In the genomic region with DNA sequence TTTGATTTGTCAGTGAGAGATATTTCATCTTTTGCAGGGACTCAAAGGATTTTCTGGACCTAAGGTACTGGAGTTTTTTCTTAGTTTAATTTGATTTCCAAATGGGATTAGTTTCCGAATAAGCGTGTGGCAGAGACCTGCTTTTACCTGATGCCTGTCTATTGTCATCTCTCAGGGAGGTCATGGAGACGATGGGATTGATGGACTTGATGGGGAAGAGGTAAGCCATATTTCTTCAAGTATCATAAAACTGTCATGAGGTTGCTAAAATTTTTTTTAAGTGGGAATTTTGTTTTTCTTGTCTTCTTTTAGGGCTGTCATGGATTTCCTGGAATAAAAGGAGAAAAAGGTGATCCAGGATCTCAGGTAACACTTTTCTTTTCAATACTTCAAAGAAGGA, we compare ENCODE assay signal across 23 cellular contexts.
DNase-seq lines count a peak whose midpoint lies in the region; ATAC-seq and TF ChIP-seq lines count a peak whose summit lies in the region.
"Had no signal": no experiment of that assay in that cellular context is flagged by ENCODE, and none has a peak within 500 bp of the region (broad histone marks: within the 10 kb centered on the region; RNA-seq: fewer than 3 reads in every experiment).

No MANE protein-coding gene starts in this region.

- CTCF ChIA-PET in HEK293T (lab: Yijun Ruan, JAX), result no interaction called here

- intact Hi-C loops in esophagus muscularis mucosa (cut with DNase I), result no loop called here

- H3K27me3 ChIP-seq in esophagus muscularis mucosa, result peaks cover 0 to 5% (median 0%) of the 10 kb centered on the region in 4 donors
- H3K27me3 ChIP-seq: BE2C, BLaER1 had no signal

- TF ChIP-seq POLR2A in esophagus muscularis mucosa (IDR thresholded peaks at IDR 0.05; ENCODE audit: low read depth), result no peak

- H3K36me3 ChIP-seq in esophagus muscularis mucosa, result no peaks in the 10 kb centered on the region
- H3K36me3 ChIP-seq: BE2C, BLaER1 had no signal

- H3K27ac ChIP-seq in esophagus muscularis mucosa (replicated peaks in 1 of 4), result no peak overlapping the region
- H3K27ac ChIP-seq: BLaER1 had no signal

- no peak overlapping the region for H3K27ac Mint-ChIP-seq in type B pancreatic cell
- H3K27ac Mint-ChIP-seq: CD14-positive monocyte; CD4-positive, alpha-beta memory T cell; CD4-positive, CD25-positive, alpha-beta regulatory T cell; CD8-positive, alpha-beta memory T cell had no signal

- H3K27me3 Mint-ChIP-seq in type B pancreatic cell, result peaks cover 3% of the 10 kb centered on the region

- POLR2A ChIA-PET in HEK293T (lab: Yijun Ruan, JAX), result no interaction called here

- no peaks in the 10 kb centered on the region for H3K4me1 ChIP-seq in esophagus muscularis mucosa
- H3K4me1 ChIP-seq: BLaER1 had no signal

- H3K9me3 Mint-ChIP-seq in type B pancreatic cell, result peaks cover 5% of the 10 kb centered on the region

- H3K4me3 ChIP-seq in esophagus muscularis mucosa, result no peak overlapping the region
- H3K4me3 ChIP-seq: BLaER1, GM12878 had no signal

- no peak for TF ChIP-seq EP300 in esophagus muscularis mucosa (IDR thresholded peaks at IDR 0.05)

- 66% methylated on average over 3 of the region's 3 CpGs for WGBS in esophagus muscularis mucosa

- H3K36me3 Mint-ChIP-seq in type B pancreatic cell, result no peaks in the 10 kb centered on the region
- H3K36me3 Mint-ChIP-seq: CD14-positive monocyte; CD4-positive, CD25-positive, alpha-beta regulatory T cell; CD8-positive, alpha-beta memory T cell had no signal

- DNase-seq in HEK293T (ENCODE audit: extremely low spot score) (no peak), esophagus muscularis mucosa (ENCODE audit: extremely low spot score) (peak; percentile 8), KG1 (lab: John Stamatoyannopoulos, UW) (no peak), type B pancreatic cell (ENCODE audit: extremely low spot score, unreplicated experiment) (no peak)
- DNase-seq: 8988T; ACHN; BE2C; C1 segment of cervical spinal cord; CD4-positive, alpha-beta memory T cell; CD4-positive, CD25-positive, alpha-beta regulatory T cell; CD8-positive, alpha-beta memory T cell; COR-L47; DMS 273 treated with DMSO at 0.1 percent for 48 hours; DMS153; DMS53; DMS79; DND-41; EL; GDM1 had no signal

- TF ChIP-seq CTCF in esophagus muscularis mucosa (IDR thresholded peaks at IDR 0.05) (no peak), type B pancreatic cell (conservative IDR thresholded peaks at IDR 0.05) (no peak)

- H3K9me3 ChIP-seq in esophagus muscularis mucosa, result no peaks in the 10 kb centered on the region

- no peak overlapping the region for H3K4me3 Mint-ChIP-seq in type B pancreatic cell
- H3K4me3 Mint-ChIP-seq: CD14-positive monocyte; CD4-positive, alpha-beta memory T cell; CD4-positive, CD25-positive, alpha-beta regulatory T cell; CD8-positive, alpha-beta memory T cell had no signal

- no peak for ATAC-seq in HG03460 (IDR thresholded peaks at IDR 0.05; ENCODE audit: unreplicated experiment)
- ATAC-seq: GM12878 had no signal

- no peaks in the 10 kb centered on the region for H3K4me1 Mint-ChIP-seq in type B pancreatic cell (ENCODE audit: unreplicated experiment)
- H3K4me1 Mint-ChIP-seq: CD14-positive monocyte; CD4-positive, alpha-beta memory T cell; CD4-positive, CD25-positive, alpha-beta regulatory T cell; CD8-positive, alpha-beta memory T cell had no signal

TF ChIP-seq in HEK293T, 16 proteins besides CTCF, POLR2A, EP300 and RAD21:
- TF ChIP-seq L3MBTL2 (conservative IDR thresholded peaks at IDR 0.05) (no peak), FOXM1 (IDR thresholded peaks at IDR 0.05; ENCODE audit: borderline replicate concordance) (no peak), NFRKB (IDR thresholded peaks at IDR 0.05) (no peak), ARNT (IDR thresholded peaks at IDR 0.05) (no peak), BHLHE40 (IDR thresholded peaks at IDR 0.05; ENCODE audit: borderline replicate concordance) (no peak), HDGF (IDR thresholded peaks at IDR 0.05; ENCODE audit: borderline replicate concordance) (no peak)
- TF ChIP-seq, protein P1, sequence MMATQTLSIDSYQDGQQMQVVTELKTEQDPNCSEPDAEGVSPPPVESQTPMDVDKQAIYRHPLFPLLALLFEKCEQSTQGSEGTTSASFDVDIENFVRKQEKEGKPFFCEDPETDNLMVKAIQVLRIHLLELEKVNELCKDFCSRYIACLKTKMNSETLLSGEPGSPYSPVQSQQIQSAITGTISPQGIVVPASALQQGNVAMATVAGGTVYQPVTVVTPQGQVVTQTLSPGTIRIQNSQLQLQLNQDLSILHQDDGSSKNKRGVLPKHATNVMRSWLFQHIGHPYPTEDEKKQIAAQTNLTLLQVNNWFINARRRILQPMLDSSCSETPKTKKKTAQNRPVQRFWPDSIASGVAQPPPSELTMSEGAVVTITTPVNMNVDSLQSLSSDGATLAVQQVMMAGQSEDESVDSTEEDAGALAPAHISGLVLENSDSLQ (IDR thresholded peaks at IDR 0.05), result peak; percentile 64
